In genomic region chr2:2824588-2824987, GRCh38 we compare ENCODE assay signal across 12 cellular contexts.
DNase-seq lines count a peak whose midpoint lies in the region.
"Had no signal": no experiment of that assay in that cellular context is flagged by ENCODE, and none has a peak within 500 bp of the region (broad histone marks: within the 10 kb centered on the region; RNA-seq: fewer than 3 reads in every experiment).

No MANE protein-coding gene starts in this region.

- DNase-seq in H7 (peak; percentile 4), NCI-H2171 (lab: John Stamatoyannopoulos, UW) (peak; percentile 32), ecto neural progenitor cell (ENCODE audit: low spot score) (peak; percentile 8), ureter (ENCODE audit: low spot score) (peak; percentile 12), NCI-H1092 (lab: John Stamatoyannopoulos, UW) (no peak), amygdala (lab: John Stamatoyannopoulos, UW) (no peak)
- DNase-seq: CD4-positive, CD25-positive, alpha-beta regulatory T cell; CD8-positive, alpha-beta memory T cell; COR-L47; DMS 273 treated with DMSO at 0.1 percent for 48 hours had no signal

- H3K4me3 ChIP-seq in H7 (ENCODE audit: insufficient read depth, low read depth, low read length): no peak overlapping the region
- H3K4me3 ChIP-seq: BLaER1 treated with 17β-estradiol and CSF1 and Interleukin-3, amounts not matched to agents 10 nM and 100 nM; GM23338 had no signal

- H3K36me3 ChIP-seq in H7 (replicated peaks; ENCODE audit: control insufficient read depth, insufficient read depth, low read length): no peaks in the 10 kb centered on the region
- H3K36me3 ChIP-seq: BLaER1 treated with 17β-estradiol and CSF1 and Interleukin-3, amounts not matched to agents 10 nM and 100 nM had no signal

- H3K27me3 ChIP-seq in H7 (ENCODE audit: control insufficient read depth, insufficient read depth, low read length): no peaks in the 10 kb centered on the region
- H3K27me3 ChIP-seq: BLaER1 treated with 17β-estradiol and CSF1 and Interleukin-3, amounts not matched to agents 10 nM and 100 nM had no signal

Comparison
In these comparisons a context has a peak if more than half of its experiments do, and no peak if none do; other contexts are left out.
1. DNase-seq: peak in H7 (single experiment), NCI-H2171 (single experiment), ecto neural progenitor cell (single experiment) and ureter (single experiment); none in NCI-H1092 (single experiment) and amygdala (0 of 56).